ENCODE assay signal across 21 cellular contexts in genomic region chr4:772118-772517, GRCh38. TPM values are rescaled to one million over a fixed set of nuclear protein-coding genes. Genes with fewer than 3 reads are reported as not detected.
A peak's percentile ranks its signal among the peaks of the same experiment; 100 is the strongest.
DNase-seq lines count a peak whose midpoint lies in the region; ATAC-seq and TF ChIP-seq lines count a peak whose summit lies in the region.
"Had no signal": no experiment of that assay in that cellular context is flagged by ENCODE, and none has a peak within 500 bp of the region (broad histone marks: within the 10 kb centered on the region; RNA-seq: fewer than 3 reads in every experiment).

No MANE protein-coding gene starts in this region.

- H3K4me1 ChIP-seq in adrenal gland (replicated peaks in 1 of 2) (peaks cover 18 to 52% of the 10 kb centered on the region in 2 donors), heart right ventricle (peaks cover 11 to 74% (median 43%) of the 10 kb centered on the region in 9 donors), osteoblast (ENCODE audit: insufficient read depth, low read length) (peaks cover 4% of the 10 kb centered on the region), PC-3 (ENCODE audit: insufficient read depth, low read length) (no peaks in the 10 kb centered on the region)
- H3K4me1 ChIP-seq: neural progenitor cell had no signal

- 45 to 66% (median 57%) methylated on average over 7 of the region's 7 CpGs for WGBS in adrenal gland, 4 donors
- 34% methylated on average over 7 of the region's 7 CpGs for WGBS in heart right ventricle, 2 donors

- TF ChIP-seq CTCF in adrenal gland (IDR thresholded peaks at IDR 0.05) (no peak), heart right ventricle (IDR thresholded peaks at IDR 0.05) (no peak), osteoblast (IDR thresholded peaks at IDR 0.05; ENCODE audit: extremely low read depth, low read depth, low read length) (no peak), PC-3 (conservative IDR thresholded peaks at IDR 0.05; ENCODE audit: low read depth, low read length) (no peak)

- peaks cover 0 to 67% of the 10 kb centered on the region in 2 donors for H3K36me3 ChIP-seq in adrenal gland (replicated peaks in 1 of 2)
- H3K36me3 ChIP-seq in heart right ventricle, result peaks cover 0 to 92% (median 32%) of the 10 kb centered on the region in 9 donors
- peaks cover 72% of the 10 kb centered on the region for H3K36me3 ChIP-seq in osteoblast (ENCODE audit: insufficient read depth, low read length)
- peaks cover 17% of the 10 kb centered on the region; the same call in 1 of the 2 replicates for H3K36me3 ChIP-seq in PC-3 (ENCODE audit: low read depth, low read length)

- CTCF ChIA-PET in PC-3 (lab: Charles Lee), result no interaction called here

- H3K4me2 ChIP-seq in osteoblast (ENCODE audit: insufficient read depth, low read length), result no peak overlapping the region
- no peak overlapping the region for H3K4me2 ChIP-seq in PC-3 (ENCODE audit: low read length)
- H3K4me2 ChIP-seq: neural progenitor cell had no signal

- H3F3A ChIP-seq in PC-3 (ENCODE audit: low read length, unreplicated experiment), result no peaks in the 10 kb centered on the region

- peak; percentile 69 for DNase-seq in COLO829 (ENCODE audit: low spot score)
- DNase-seq in adrenal gland, result no peak
- DNase-seq in heart right ventricle, result no peak
- peak; percentile 43 for DNase-seq in osteoblast (ENCODE audit: insufficient read length, low spot score, missing footprints)
- no peak for DNase-seq in activated gamma-delta T cell treated with Interleukin-2 at 50 U/mL for 16 hours
- DNase-seq in NCI-H1105 treated with DMSO at 0.1 percent for 48 hours (lab: John Stamatoyannopoulos, UW), result no peak
- DNase-seq in PC-3, result no peak
- DNase-seq: activated CD8-positive, alpha-beta T cell treated with anti-CD3 and anti-CD28 coated beads, Interleukin-2, amount 10 ng/mL, durations not matched to agents 7 days and 5 days; CD4-positive, alpha-beta memory T cell; cerebellar nuclear complex; DMS79 treated with DMSO at 0.1 percent for 48 hours; HCEC 1CT; NCI-H1417 treated with DMSO at 0.1 percent for 48 hours; retina; T-helper 1 cell had no signal

- peaks cover 71% of the 10 kb centered on the region for H4K20me1 ChIP-seq in osteoblast (ENCODE audit: insufficient read depth, low read length)
- H4K20me1 ChIP-seq in PC-3 (ENCODE audit: low read length), result peaks cover 14% of the 10 kb centered on the region; the same call in 1 of the 2 replicates

- H3K9me2 ChIP-seq in PC-3 (replicated peaks; ENCODE audit: low read length), result no peaks in the 10 kb centered on the region

- intact Hi-C loops in adrenal gland (cut with DNase I), result no loop called here
- intact Hi-C loops in heart right ventricle (cut with DNase I), result no loop called here
- intact Hi-C loops in PC-3 (cut with micrococcal nuclease), result no loop called here

- H3K27me3 ChIP-seq in adrenal gland, result no peaks in the 10 kb centered on the region
- H3K27me3 ChIP-seq in heart right ventricle, result no peaks in the 10 kb centered on the region
- no peaks in the 10 kb centered on the region for H3K27me3 ChIP-seq in osteoblast (ENCODE audit: insufficient read depth, low read length)
- H3K27me3 ChIP-seq in PC-3 (ENCODE audit: low read length), result no peaks in the 10 kb centered on the region
- H3K27me3 ChIP-seq: neural progenitor cell had no signal

- H3K9ac ChIP-seq in PC-3 (ENCODE audit: low read length), result no peak overlapping the region
- H3K9ac ChIP-seq: neural progenitor cell had no signal

- H2AFZ ChIP-seq in osteoblast (ENCODE audit: low read length), result no peak overlapping the region
- H2AFZ ChIP-seq in PC-3 (ENCODE audit: low read length), result no peak overlapping the region
- H2AFZ ChIP-seq: neural progenitor cell had no signal

- H3K27ac ChIP-seq in adrenal gland, result peak overlapping the region in 4 of 5 donors; percentile 50 to 85 (median 54)
- H3K27ac ChIP-seq in heart right ventricle, result peak overlapping the region in 8 of 10 donors; percentile 3 to 70 (median 62)
- H3K27ac ChIP-seq in osteoblast (ENCODE audit: low read depth, low read length), result peak overlapping the region; percentile 10
- no peak overlapping the region for H3K27ac ChIP-seq in PC-3 (ENCODE audit: low read length)
- H3K27ac ChIP-seq: neural progenitor cell had no signal

- no peak for TF ChIP-seq POLR2A in adrenal gland (IDR thresholded peaks at IDR 0.05)

- H3K4me3 ChIP-seq in adrenal gland (no peak overlapping the region), heart right ventricle (no peak overlapping the region), osteoblast (ENCODE audit: insufficient read depth, low read length) (no peak overlapping the region), PC-3 (ENCODE audit: low read length) (no peak overlapping the region)
- H3K4me3 ChIP-seq: lung, neural progenitor cell had no signal

- H3K9me3 ChIP-seq in adrenal gland (replicated peaks in 1 of 3), result no peaks in the 10 kb centered on the region
- no peaks in the 10 kb centered on the region for H3K9me3 ChIP-seq in heart right ventricle
- no peaks in the 10 kb centered on the region for H3K9me3 ChIP-seq in osteoblast (ENCODE audit: low read depth, low read length)
- H3K9me3 ChIP-seq in PC-3 (ENCODE audit: low read length), result no peaks in the 10 kb centered on the region

- POLR2A ChIA-PET in PC-3 (lab: Charles Lee; ENCODE audit: unreplicated experiment), result no interaction called here

- no TSS peak for BruUV-seq in PC-3 (replicated peaks; lab: Mats Ljungman, UMichigan)

- ATAC-seq in heart right ventricle (peak in 7 of 8 donors; percentile 16 to 70 (median 62)), PC-3 (no peak), GM19452 (IDR thresholded peaks at IDR 0.05; ENCODE audit: unreplicated experiment) (no peak)
- ATAC-seq: activated CD8-positive, alpha-beta T cell treated with anti-CD3 and anti-CD28 coated beads, Interleukin-2, amount 10 ng/mL, durations not matched to agents 7 days and 5 days had no signal

- H3K79me2 ChIP-seq in osteoblast (ENCODE audit: insufficient read depth, low read length) (peaks cover 93% of the 10 kb centered on the region), PC-3 (ENCODE audit: low read length) (peaks cover 70% of the 10 kb centered on the region)

RNA-seq across cellular contexts. Expression of gene CPLX1, which starts 53.8 kb away (rescaled TPM):
- 10 to 100 TPM in 3 of 8 donors, 1 to 10 TPM in 5; 1.7 to 25.3 (median 7.3) TPM for total RNA-seq in adrenal gland
- 10 to 100 TPM in 2 of 3 donors, 1 to 10 TPM in 1; 6.3 to 24.2 (median 14.9) TPM for polyA plus RNA-seq in adrenal gland
- total RNA-seq in heart right ventricle, result 1 to 10 TPM; 1.5 to 4.8 (median 2.2) TPM
- polyA plus RNA-seq in heart right ventricle, result 10 to 100 TPM in 1 of 2 donors, 1 to 10 TPM in 1; 2.1 to 10.8 TPM
- total RNA-seq in osteoblast, result not detected in 2 replicates
- total RNA-seq in PC-3 (2014; rRNA removed), result 0.87 and 2.6 TPM in 2 replicates
- total RNA-seq: fibroblast of villous mesenchyme, RPMI7951 had no signal
- polyA plus RNA-seq: AG04450 had no signal

Comparison
In these comparisons a context has a peak if more than half of its experiments do, and no peak if none do; other contexts are left out.
1. DNase-seq: peak in COLO829 (single experiment) and osteoblast (single experiment); none in adrenal gland (0 of 7), heart right ventricle (0 of 2), activated gamma-delta T cell treated with Interleukin-2 at 50 U/mL for 16 hours (single experiment), NCI-H1105 treated with DMSO at 0.1 percent for 48 hours (single experiment) and PC-3 (single experiment).
2. ATAC-seq: peak in heart right ventricle (7 of 8); none in PC-3 (single experiment) and GM19452 (single experiment).